Comparison of ENCODE assay signal across 8 cellular contexts in the genomic region with DNA sequence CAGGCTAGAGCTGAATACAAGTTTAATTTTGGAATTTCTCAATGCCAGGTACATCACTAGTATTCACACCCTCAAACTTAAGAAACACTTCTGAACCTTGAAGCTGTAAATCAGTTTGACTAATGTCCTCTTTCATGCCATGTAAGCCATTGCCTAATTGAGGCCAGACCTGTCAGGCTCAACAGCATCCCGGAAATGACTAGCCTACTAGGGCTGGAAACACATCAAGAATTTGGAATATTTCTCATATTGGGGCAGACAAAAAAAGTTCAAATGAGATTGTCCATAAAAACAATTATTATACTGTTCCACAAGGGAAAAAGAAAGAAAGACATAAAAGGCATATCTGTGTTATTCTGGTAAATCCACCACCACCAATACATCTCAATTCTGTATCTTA. TPM values are rescaled to one million over a fixed set of nuclear protein-coding genes. Genes with fewer than 3 reads are reported as not detected.
A peak's percentile ranks its signal among the peaks of the same experiment; 100 is the strongest.
DNase-seq lines count a peak whose midpoint lies in the region; ATAC-seq and TF ChIP-seq lines count a peak whose summit lies in the region.

No MANE protein-coding gene starts in this region.

- H3K27ac ChIP-seq in upper lobe of left lung, result peak overlapping the region; percentile 94 to 98 (median 96)

- no peak for TF ChIP-seq CTCF in HFFc6 (IDR thresholded peaks at IDR 0.05)
- no peak for TF ChIP-seq CTCF in upper lobe of left lung (IDR thresholded peaks at IDR 0.05)

- H3K4me3 Mint-ChIP-seq in HFFc6, result peak overlapping the region; percentile 91
- H3K4me3 Mint-ChIP-seq in activated naive CD8-positive, alpha-beta T cell, result peak overlapping the region; percentile 97

- no peak for ATAC-seq in upper lobe of left lung (ENCODE audit: low FRiP score in 2 of 2)
- ATAC-seq in GM18502 (IDR thresholded peaks at IDR 0.05; ENCODE audit: poor library complexity, unreplicated experiment), result no peak

- in situ Hi-C loops in ACHN (cut with HindIII; ENCODE audit: low pct_ligation_motif_present, low pct_unique_long_range_greater_than_20kb, low sequenced_read_pairs), result no loop called here

- no peaks in the 10 kb centered on the region for H3K36me3 ChIP-seq in upper lobe of left lung

- peak overlapping the region; percentile 99 for H3K27ac Mint-ChIP-seq in HFFc6
- peak overlapping the region; percentile 23 for H3K27ac Mint-ChIP-seq in activated naive CD8-positive, alpha-beta T cell

- no peaks in the 10 kb centered on the region for H3K27me3 ChIP-seq in upper lobe of left lung

- no peaks in the 10 kb centered on the region for H3K9me3 ChIP-seq in upper lobe of left lung

- TF ChIP-seq EP300 in upper lobe of left lung (IDR thresholded peaks at IDR 0.05), result no peak

- no peaks in the 10 kb centered on the region; the same call in 1 of the 2 replicates for H3K27me3 Mint-ChIP-seq in HFFc6 (ENCODE audit: insufficient read depth)
- H3K27me3 Mint-ChIP-seq in activated naive CD8-positive, alpha-beta T cell, result no peaks in the 10 kb centered on the region

- no peaks in the 10 kb centered on the region for H3K9me3 Mint-ChIP-seq in HFFc6
- H3K9me3 Mint-ChIP-seq in activated naive CD8-positive, alpha-beta T cell (ENCODE audit: low read depth), result no peaks in the 10 kb centered on the region

- peak overlapping the region in 3 of 4 donors; percentile 70 to 84 (median 82) for H3K4me3 ChIP-seq in upper lobe of left lung

- peaks cover 46 to 68% (median 49%) of the 10 kb centered on the region in 4 donors for H3K4me1 ChIP-seq in upper lobe of left lung

- DNase-seq in ACHN (peak; percentile 32), HFFc6 (peak; percentile 51), iris pigment epithelial cell (ENCODE audit: low read depth) (peak; percentile 77), upper lobe of left lung (peak in 1 of 2 donors; percentile 61), middle frontal gyrus (ENCODE audit: extremely low spot score, low spot score) (no peak)
- DNase-seq in activated CD4-positive, alpha-beta T cell treated with anti-CD3 and anti-CD28 coated beads, Interleukin-2, amount 50 U/mL, for 1 hour, result no peak

- WGBS in upper lobe of left lung, 2 donors, result 22 to 24% methylated on average over 1 of the region's 1 CpG

- TF ChIP-seq POLR2A in upper lobe of left lung (IDR thresholded peaks at IDR 0.05), result no peak

- peaks cover 1% of the 10 kb centered on the region for H3K36me3 Mint-ChIP-seq in HFFc6 (ENCODE audit: low read depth)
- no peaks in the 10 kb centered on the region for H3K36me3 Mint-ChIP-seq in activated naive CD8-positive, alpha-beta T cell

- peaks cover 52% of the 10 kb centered on the region for H3K4me1 Mint-ChIP-seq in HFFc6 (ENCODE audit: low read depth)
- H3K4me1 Mint-ChIP-seq in activated naive CD8-positive, alpha-beta T cell (ENCODE audit: low read depth), result peaks cover 50% of the 10 kb centered on the region

RNA-seq across cellular contexts. Expression of gene USP32, which starts 1.7 kb away (rescaled TPM):
- 10 to 100 TPM; 46.7 to 57.3 (median 51.7) TPM for total RNA-seq in HFFc6 (2021; fragmentation: NEBNext Ultra II Directional; extraction: Animal tissue kit (Norgen Biotek cat#: 25700))
- total RNA-seq in upper lobe of left lung, result 100 to 1,000 TPM in 2 of 6 donors, 10 to 100 TPM in 4; 69.5 to 115 (median 86.3) TPM

RNA-seq across cellular contexts. Expression of gene CHCT1, which starts 32.1 kb away (rescaled TPM):
- total RNA-seq in HFFc6 (2021; fragmentation: NEBNext Ultra II Directional; extraction: Animal tissue kit (Norgen Biotek cat#: 25700)), result not detected
- total RNA-seq in upper lobe of left lung, result under 1 TPM in 2 of 6 donors, not detected in 4; 0.37 to 0.61 TPM

Comparison
In these comparisons a context has a peak if more than half of its experiments do, and no peak if none do; other contexts are left out.
1. DNase-seq: peak in ACHN (single experiment), HFFc6 (single experiment) and iris pigment epithelial cell (single experiment); none in middle frontal gyrus (single experiment) and activated CD4-positive, alpha-beta T cell treated with anti-CD3 and anti-CD28 coated beads, Interleukin-2, amount 50 U/mL, for 1 hour (single experiment).